ENCODE assay signal across 19 cellular contexts in genomic region chr5:108079754-108080153, GRCh38.
A peak's percentile ranks its signal among the peaks of the same experiment; 100 is the strongest.
DNase-seq lines count a peak whose midpoint lies in the region; ATAC-seq, FAIRE-seq and TF ChIP-seq lines count a peak whose summit lies in the region.
"Had no signal": no experiment of that assay in that cellular context is flagged by ENCODE, and none has a peak within 500 bp of the region (broad histone marks: within the 10 kb centered on the region; RNA-seq: fewer than 3 reads in every experiment).

No MANE protein-coding gene starts in this region.

- no TSS peak for BruUV-seq in PC-3 (replicated peaks; lab: Mats Ljungman, UMichigan)

- POLR2A ChIA-PET in PC-3 (lab: Charles Lee; ENCODE audit: unreplicated experiment), result no interaction called here

- peak overlapping the region; percentile 57 for H3K27ac Mint-ChIP-seq in GM23338
- H3K27ac Mint-ChIP-seq: T-helper 2 cell treated with Interferon-gamma antibody and Interleukin-4, amounts not matched to agents 5 μg/mL and 100 μg/mL, for 36 hours had no signal

- peaks cover 4% of the 10 kb centered on the region; the same call in 1 of the 2 replicates for H3F3A ChIP-seq in GM23338 (replicated peaks; ENCODE audit: low read depth)
- no peaks in the 10 kb centered on the region for H3F3A ChIP-seq in PC-3 (ENCODE audit: low read length, unreplicated experiment)

- H3K36me3 Mint-ChIP-seq in GM23338 (ENCODE audit: low read depth), result peaks cover 2% of the 10 kb centered on the region; the same call in 1 of the 3 replicates

- H3K4me3 ChIP-seq in GM23338 (peak overlapping the region; percentile 12), PC-3 (ENCODE audit: low read length) (no peak overlapping the region), small intestine (ENCODE audit: low read depth in 1 of 2, low read length in 2 of 2) (no peak overlapping the region), MG63 (no peak overlapping the region)
- H3K4me3 ChIP-seq: coronary artery, thoracic aorta had no signal

- H3K27ac ChIP-seq in GM23338 (ENCODE audit: low read depth), result peak overlapping the region; percentile 89
- no peak overlapping the region for H3K27ac ChIP-seq in PC-3 (ENCODE audit: low read length)
- H3K27ac ChIP-seq in small intestine (ENCODE audit: low read depth in 1 of 2, low read length in 1 of 2), result no peak overlapping the region
- H3K27ac ChIP-seq: coronary artery, RWPE1, thoracic aorta had no signal

- no peaks in the 10 kb centered on the region for H3K27me3 ChIP-seq in GM23338 (ENCODE audit: insufficient read depth)
- no peaks in the 10 kb centered on the region for H3K27me3 ChIP-seq in PC-3 (ENCODE audit: low read length)
- H3K27me3 ChIP-seq in small intestine (ENCODE audit: control insufficient read depth in 2 of 2, insufficient read depth in 2 of 2, low read length in 2 of 2), result no peaks in the 10 kb centered on the region
- no peaks in the 10 kb centered on the region for H3K27me3 ChIP-seq in MG63

- intact Hi-C loops in PC-3 (cut with micrococcal nuclease), result loop anchor here (5.0 kb wide), 1 partner anchor 212 kb away; no protein-coding TSS in a partner anchor

- H4K20me1 ChIP-seq in GM23338 (replicated peaks; ENCODE audit: insufficient read depth) (no peaks in the 10 kb centered on the region), PC-3 (ENCODE audit: low read length) (no peaks in the 10 kb centered on the region)

- no peaks in the 10 kb centered on the region for H3K9me2 ChIP-seq in GM23338 (ENCODE audit: insufficient read depth)
- no peaks in the 10 kb centered on the region for H3K9me2 ChIP-seq in PC-3 (replicated peaks; ENCODE audit: low read length)

- CTCF ChIA-PET in PC-3 (lab: Charles Lee), result no interaction called here

- H2AFZ ChIP-seq in GM23338 (no peak overlapping the region), PC-3 (ENCODE audit: low read length) (no peak overlapping the region)

- H3K4me1 Mint-ChIP-seq in GM23338, result peaks cover 69% of the 10 kb centered on the region

- H3K36me3 ChIP-seq in GM23338 (ENCODE audit: insufficient read depth) (no peaks in the 10 kb centered on the region), PC-3 (ENCODE audit: low read depth, low read length) (no peaks in the 10 kb centered on the region), small intestine (ENCODE audit: control insufficient read depth in 2 of 2, insufficient read depth in 2 of 2, low read length in 2 of 2) (no peaks in the 10 kb centered on the region), MG63 (no peaks in the 10 kb centered on the region)
- H3K36me3 ChIP-seq: thoracic aorta had no signal

- H3K4me1 ChIP-seq in GM23338 (ENCODE audit: insufficient read depth) (peaks cover 79% of the 10 kb centered on the region), PC-3 (ENCODE audit: insufficient read depth, low read length) (no peaks in the 10 kb centered on the region), small intestine (ENCODE audit: control insufficient read depth in 2 of 2, insufficient read depth in 1 of 2, low read depth in 1 of 2, low read length in 1 of 2) (no peaks in the 10 kb centered on the region)

- no peak overlapping the region for H3K9ac ChIP-seq in PC-3 (ENCODE audit: low read length)

- peaks cover 3% of the 10 kb centered on the region; the same call in 1 of the 3 replicates for H3K9me3 Mint-ChIP-seq in GM23338

- H3K79me2 ChIP-seq in GM23338 (replicated peaks; ENCODE audit: insufficient read depth), result no peaks in the 10 kb centered on the region
- no peaks in the 10 kb centered on the region for H3K79me2 ChIP-seq in PC-3 (ENCODE audit: low read length)

- TF ChIP-seq CTCF in GM23338 (conservative IDR thresholded peaks at IDR 0.05; ENCODE audit: low read depth in 2 of 2), result peak in 1 of 2 experiments; percentile 27; a peak in 2 of 4 replicates
- peak; percentile 40 for TF ChIP-seq CTCF in PC-3 (conservative IDR thresholded peaks at IDR 0.05; ENCODE audit: low read depth, low read length)

- H3K27me3 Mint-ChIP-seq in GM23338 (ENCODE audit: insufficient read depth, low read depth, poor library complexity), result no peaks in the 10 kb centered on the region

- no peaks in the 10 kb centered on the region for H3K9me3 ChIP-seq in PC-3 (ENCODE audit: low read length)
- H3K9me3 ChIP-seq in small intestine (ENCODE audit: control insufficient read depth, low read depth), result no peaks in the 10 kb centered on the region
- no peaks in the 10 kb centered on the region; the same call in 1 of the 2 replicates for H3K9me3 ChIP-seq in MG63
- H3K9me3 ChIP-seq: thoracic aorta had no signal

- no peak overlapping the region for H3K4me3 Mint-ChIP-seq in GM23338
- H3K4me3 Mint-ChIP-seq: T-helper 2 cell treated with Interferon-gamma antibody and Interleukin-4, amounts not matched to agents 5 μg/mL and 100 μg/mL, for 36 hours had no signal

- DNase-seq in AML-193 (lab: John Stamatoyannopoulos, UW) (peak; percentile 53 to 65), GM23338 (ENCODE audit: low spot score) (no peak), PC-3 (peak; percentile 13), fibroblast of peridontal ligament (ENCODE audit: extremely low read depth) (peak; percentile 15), small intestine (no peak), COLO829 (ENCODE audit: low spot score) (no peak), MG63 (no peak), CD1c-positive myeloid dendritic cell (ENCODE audit: extremely low spot score) (no peak)
- DNase-seq: activated CD4-positive, alpha-beta T cell treated with anti-CD3 and anti-CD28 coated beads for 1 hour; activated gamma-delta T cell treated with Interleukin-2 at 50 U/mL for 16 hours; aorta; DMS79 treated with DMSO at 0.1 percent for 48 hours; NCI-H2107; NCI-H774; stimulated activated CD4-positive, alpha-beta T cell treated with anti-CD3 and anti-CD28 coated beads, Interleukin-2, amount 100 ng/mL, for 48 hours had no signal

- ATAC-seq in GM23338 (no peak), PC-3 (peak; percentile 79)

- H3K4me2 ChIP-seq in GM23338, result peak overlapping the region; percentile 64
- H3K4me2 ChIP-seq in PC-3 (ENCODE audit: low read length), result no peak overlapping the region

- FAIRE-seq in small intestine (lab: Jason Lieb, UNC), result no peak

TF ChIP-seq in GM23338, 12 proteins besides CTCF, POLR2A, EP300 and RAD21:
- TF ChIP-seq, protein P1, sequence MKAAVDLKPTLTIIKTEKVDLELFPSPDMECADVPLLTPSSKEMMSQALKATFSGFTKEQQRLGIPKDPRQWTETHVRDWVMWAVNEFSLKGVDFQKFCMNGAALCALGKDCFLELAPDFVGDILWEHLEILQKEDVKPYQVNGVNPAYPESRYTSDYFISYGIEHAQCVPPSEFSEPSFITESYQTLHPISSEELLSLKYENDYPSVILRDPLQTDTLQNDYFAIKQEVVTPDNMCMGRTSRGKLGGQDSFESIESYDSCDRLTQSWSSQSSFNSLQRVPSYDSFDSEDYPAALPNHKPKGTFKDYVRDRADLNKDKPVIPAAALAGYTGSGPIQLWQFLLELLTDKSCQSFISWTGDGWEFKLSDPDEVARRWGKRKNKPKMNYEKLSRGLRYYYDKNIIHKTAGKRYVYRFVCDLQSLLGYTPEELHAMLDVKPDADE (IDR thresholded peaks at IDR 0.05), result no peak
- TF ChIP-seq NANOG (IDR thresholded peaks at IDR 0.05; ENCODE audit: borderline replicate concordance) (peak; percentile 56; the same call in 1 of the 2 replicates), POLR2AphosphoS5 (IDR thresholded peaks at IDR 0.05; ENCODE audit: low read depth) (no peak)
- TF ChIP-seq, protein P2, sequence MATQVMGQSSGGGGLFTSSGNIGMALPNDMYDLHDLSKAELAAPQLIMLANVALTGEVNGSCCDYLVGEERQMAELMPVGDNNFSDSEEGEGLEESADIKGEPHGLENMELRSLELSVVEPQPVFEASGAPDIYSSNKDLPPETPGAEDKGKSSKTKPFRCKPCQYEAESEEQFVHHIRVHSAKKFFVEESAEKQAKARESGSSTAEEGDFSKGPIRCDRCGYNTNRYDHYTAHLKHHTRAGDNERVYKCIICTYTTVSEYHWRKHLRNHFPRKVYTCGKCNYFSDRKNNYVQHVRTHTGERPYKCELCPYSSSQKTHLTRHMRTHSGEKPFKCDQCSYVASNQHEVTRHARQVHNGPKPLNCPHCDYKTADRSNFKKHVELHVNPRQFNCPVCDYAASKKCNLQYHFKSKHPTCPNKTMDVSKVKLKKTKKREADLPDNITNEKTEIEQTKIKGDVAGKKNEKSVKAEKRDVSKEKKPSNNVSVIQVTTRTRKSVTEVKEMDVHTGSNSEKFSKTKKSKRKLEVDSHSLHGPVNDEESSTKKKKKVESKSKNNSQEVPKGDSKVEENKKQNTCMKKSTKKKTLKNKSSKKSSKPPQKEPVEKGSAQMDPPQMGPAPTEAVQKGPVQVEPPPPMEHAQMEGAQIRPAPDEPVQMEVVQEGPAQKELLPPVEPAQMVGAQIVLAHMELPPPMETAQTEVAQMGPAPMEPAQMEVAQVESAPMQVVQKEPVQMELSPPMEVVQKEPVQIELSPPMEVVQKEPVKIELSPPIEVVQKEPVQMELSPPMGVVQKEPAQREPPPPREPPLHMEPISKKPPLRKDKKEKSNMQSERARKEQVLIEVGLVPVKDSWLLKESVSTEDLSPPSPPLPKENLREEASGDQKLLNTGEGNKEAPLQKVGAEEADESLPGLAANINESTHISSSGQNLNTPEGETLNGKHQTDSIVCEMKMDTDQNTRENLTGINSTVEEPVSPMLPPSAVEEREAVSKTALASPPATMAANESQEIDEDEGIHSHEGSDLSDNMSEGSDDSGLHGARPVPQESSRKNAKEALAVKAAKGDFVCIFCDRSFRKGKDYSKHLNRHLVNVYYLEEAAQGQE (IDR thresholded peaks at IDR 0.05; ENCODE audit: unreplicated experiment), result no peak

Comparison
In these comparisons a context has a peak if more than half of its experiments do, and no peak if none do; other contexts are left out.
1. DNase-seq: peak in AML-193 (2 of 2), PC-3 (single experiment) and fibroblast of peridontal ligament (single experiment); none in GM23338 (single experiment), small intestine (single experiment), COLO829 (single experiment), MG63 (single experiment) and CD1c-positive myeloid dendritic cell (single experiment).